In the genomic region with DNA sequence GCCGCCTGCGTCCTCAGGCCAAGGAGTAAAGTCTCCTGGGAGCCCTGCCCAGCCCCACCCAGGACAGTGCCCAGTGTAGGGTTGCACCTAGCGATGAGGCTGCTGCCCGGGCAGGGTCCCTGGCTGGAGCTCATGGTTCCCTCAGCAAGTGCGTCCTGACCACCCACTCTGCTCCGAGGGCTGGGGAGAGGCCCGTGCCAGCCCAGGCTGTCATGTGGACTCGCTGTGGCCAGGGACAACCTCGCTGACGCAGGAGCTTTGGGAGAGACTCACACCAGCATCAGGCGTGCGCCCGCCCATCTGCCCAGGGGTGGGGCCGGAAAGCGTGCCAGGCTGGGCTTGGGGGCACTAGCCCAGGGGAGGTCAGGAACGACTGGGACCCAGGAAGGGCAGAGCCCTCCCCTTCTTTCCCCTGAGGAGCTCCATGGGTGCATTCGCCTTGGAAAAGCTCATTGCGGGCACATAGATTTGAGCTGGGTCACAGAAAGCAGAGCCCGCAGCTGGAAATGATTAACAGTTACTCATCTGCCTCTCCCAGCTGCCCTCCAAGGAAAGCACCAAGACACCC, we compare ENCODE assay signal across 13 cellular contexts. TPM values are rescaled to one million over a fixed set of nuclear protein-coding genes. Genes with fewer than 3 reads are reported as not detected.
DNase-seq lines count a peak whose midpoint lies in the region; ATAC-seq and TF ChIP-seq lines count a peak whose summit lies in the region.
"Had no signal": no experiment of that assay in that cellular context is flagged by ENCODE, and none has a peak within 500 bp of the region (broad histone marks: within the 10 kb centered on the region; RNA-seq: fewer than 3 reads in every experiment).

No MANE protein-coding gene starts in this region.

- no peaks in the 10 kb centered on the region for H3K4me1 ChIP-seq in CD8-positive, alpha-beta T cell (ENCODE audit: insufficient read depth, low read length)

- H3K36me3 ChIP-seq in H7 (replicated peaks; ENCODE audit: control insufficient read depth, insufficient read depth, low read length): no peaks in the 10 kb centered on the region
- H3K36me3 ChIP-seq in CD8-positive, alpha-beta T cell (ENCODE audit: insufficient read depth, low read length): no peaks in the 10 kb centered on the region

- no peak overlapping the region for H3K27ac Mint-ChIP-seq in CD8-positive, alpha-beta T cell
- H3K27ac Mint-ChIP-seq in activated T-cell treated with anti-CD3 and anti-CD28 coated beads, Interleukin-2, amount 50 U/mL, for 24 hours: no peak overlapping the region
- H3K27ac Mint-ChIP-seq: activated B cell treated with CpG ODN at 0.5 μM for 24 hours; activated T-helper 2 cell treated with anti-CD3 and anti-CD28 coated beads, Interferon-gamma antibody, Interleukin-2, Interleukin-4, amounts not matched to agents 10 μg/mL and 5 μg/mL and 100 μg/mL, durations not matched to agents 14 hours and 24 hours and 36 hours had no signal

- no peaks in the 10 kb centered on the region; the same call in 1 of the 2 replicates for H3K27me3 ChIP-seq in H7 (ENCODE audit: control insufficient read depth, insufficient read depth, low read length)
- no peaks in the 10 kb centered on the region for H3K27me3 ChIP-seq in CD8-positive, alpha-beta T cell (ENCODE audit: insufficient read depth, low read length)

- DNase-seq in AG20443 (ENCODE audit: low spot score): peak; percentile 90
- DNase-seq in HT1080 (ENCODE audit: low read depth): peak; percentile 91
- DNase-seq in astrocyte of the spinal cord (ENCODE audit: low read depth, low spot score): peak; percentile 20
- DNase-seq in left lobe of liver (ENCODE audit: low spot score): no peak
- DNase-seq in H7: no peak
- no peak for DNase-seq in CD8-positive, alpha-beta T cell
- DNase-seq in activated T-cell treated with anti-CD3 and anti-CD28 coated beads, Interleukin-2, amount 50 U/mL, for 24 hours: no peak
- DNase-seq: activated B cell treated with CpG ODN at 0.5 μM for 24 hours, naive B cell, NCI-H1930 had no signal

- intact Hi-C loops in CD8-positive, alpha-beta T cell (cut with DNase I, micrococcal nuclease): no loop called here

- POLR2A ChIA-PET in CD8-positive, alpha-beta T cell (lab: Charles Lee): no interaction called here

- peak; percentile 75 for ATAC-seq in left lobe of liver
- no peak for ATAC-seq in CD8-positive, alpha-beta T cell
- ATAC-seq in HG02623 (IDR thresholded peaks at IDR 0.05; ENCODE audit: unreplicated experiment): no peak

- in situ Hi-C loops in astrocyte of the spinal cord (cut with HindIII; ENCODE audit: low sequenced_read_pairs): no loop called here

- H3K9me3 Mint-ChIP-seq in CD8-positive, alpha-beta T cell: no peaks in the 10 kb centered on the region
- H3K9me3 Mint-ChIP-seq in activated T-cell treated with anti-CD3 and anti-CD28 coated beads, Interleukin-2, amount 50 U/mL, for 24 hours: no peaks in the 10 kb centered on the region
- H3K9me3 Mint-ChIP-seq: activated B cell treated with CpG ODN at 0.5 μM for 24 hours; activated T-helper 2 cell treated with anti-CD3 and anti-CD28 coated beads, Interferon-gamma antibody, Interleukin-2, Interleukin-4, amounts not matched to agents 10 μg/mL and 5 μg/mL and 100 μg/mL, durations not matched to agents 14 hours and 24 hours and 36 hours; naive B cell had no signal

- no peak overlapping the region for H3K4me3 Mint-ChIP-seq in CD8-positive, alpha-beta T cell
- H3K4me3 Mint-ChIP-seq in activated T-cell treated with anti-CD3 and anti-CD28 coated beads, Interleukin-2, amount 50 U/mL, for 24 hours: no peak overlapping the region
- H3K4me3 Mint-ChIP-seq: activated B cell treated with CpG ODN at 0.5 μM for 24 hours, naive B cell had no signal

- no peak for TF ChIP-seq CTCF in astrocyte of the spinal cord (IDR thresholded peaks at IDR 0.05; ENCODE audit: low read depth, low read length)
- no peak for TF ChIP-seq CTCF in CD8-positive, alpha-beta T cell (IDR thresholded peaks at IDR 0.05)

- no peaks in the 10 kb centered on the region for H3K9me3 ChIP-seq in CD8-positive, alpha-beta T cell (ENCODE audit: low read length)

- no peaks in the 10 kb centered on the region for H3K36me3 Mint-ChIP-seq in CD8-positive, alpha-beta T cell
- no peaks in the 10 kb centered on the region for H3K36me3 Mint-ChIP-seq in activated T-cell treated with anti-CD3 and anti-CD28 coated beads, Interleukin-2, amount 50 U/mL, for 24 hours (ENCODE audit: low read depth)
- H3K36me3 Mint-ChIP-seq: naive B cell had no signal

- no peak overlapping the region for H3K27ac ChIP-seq in CD8-positive, alpha-beta T cell (ENCODE audit: low read depth, low read length)
- H3K27ac ChIP-seq: coronary artery had no signal

- no peaks in the 10 kb centered on the region for H3K4me1 Mint-ChIP-seq in CD8-positive, alpha-beta T cell (ENCODE audit: low read depth)
- no peaks in the 10 kb centered on the region for H3K4me1 Mint-ChIP-seq in activated T-cell treated with anti-CD3 and anti-CD28 coated beads, Interleukin-2, amount 50 U/mL, for 24 hours (ENCODE audit: low read depth)
- H3K4me1 Mint-ChIP-seq: activated B cell treated with CpG ODN at 0.5 μM for 24 hours had no signal

- H3K27me3 Mint-ChIP-seq in CD8-positive, alpha-beta T cell (ENCODE audit: low read depth): no peaks in the 10 kb centered on the region
- H3K27me3 Mint-ChIP-seq in activated T-cell treated with anti-CD3 and anti-CD28 coated beads, Interleukin-2, amount 50 U/mL, for 24 hours: no peaks in the 10 kb centered on the region
- H3K27me3 Mint-ChIP-seq: activated B cell treated with CpG ODN at 0.5 μM for 24 hours had no signal

- CTCF ChIA-PET in CD8-positive, alpha-beta T cell (lab: Charles Lee): interaction anchor here (0.6 to 1.1 kb wide), 2 partner anchors 67 to 88 kb away, joined by 3 to 5 read pairs; no protein-coding TSS in a partner anchor

- no peak overlapping the region for H3K4me3 ChIP-seq in astrocyte of the spinal cord (ENCODE audit: low read depth, low read length)
- H3K4me3 ChIP-seq in H7 (ENCODE audit: insufficient read depth, low read depth, low read length): no peak overlapping the region
- no peak overlapping the region for H3K4me3 ChIP-seq in CD8-positive, alpha-beta T cell (ENCODE audit: low read depth, low read length)
- H3K4me3 ChIP-seq: coronary artery had no signal

RNA-seq across cellular contexts. Expression of gene DPEP1, which starts 19.7 kb away (rescaled TPM):
- total RNA-seq in HT1080 (2014; rRNA removed; shearing (Covaris generic)): not detected in 2 replicates
- not detected in 2 replicates for polyA plus RNA-seq in HT1080 (2015; cell fraction: cytosol; rRNA removed)
- polyA plus RNA-seq in HT1080 (2015; cell fraction: nucleus; rRNA removed): not detected in 2 replicates
- 0.13 TPM for total RNA-seq in left lobe of liver
- 2.6 and 2.7 TPM in 2 replicates for total RNA-seq in H7 (2014; rRNA removed; shearing (Covaris generic))
- not detected for total RNA-seq in CD8-positive, alpha-beta T cell
- total RNA-seq: activated B cell treated with CpG ODN at 0.5 μM for 24 hours; activated T-helper 2 cell treated with anti-CD3 and anti-CD28 coated beads, Interferon-gamma antibody, Interleukin-2, Interleukin-4, amounts not matched to agents 10 μg/mL and 5 μg/mL and 100 μg/mL, durations not matched to agents 14 hours and 24 hours and 36 hours had no signal

RNA-seq across cellular contexts. Expression of gene CHMP1A, which starts 24.4 kb away (rescaled TPM):
- total RNA-seq in HT1080 (2014; rRNA removed; shearing (Covaris generic)): 107 and 120 TPM in 2 replicates
- 90.1 and 107 TPM in 2 replicates for polyA plus RNA-seq in HT1080 (2015; cell fraction: cytosol; rRNA removed)
- 113 and 135 TPM in 2 replicates for polyA plus RNA-seq in HT1080 (2015; cell fraction: nucleus; rRNA removed)
- total RNA-seq in left lobe of liver: 34.7 TPM
- total RNA-seq in H7 (2014; rRNA removed; shearing (Covaris generic)): 85.2 and 89.7 TPM in 2 replicates
- total RNA-seq in CD8-positive, alpha-beta T cell: 10 to 100 TPM; 82.9 to 90.8 TPM

RNA-seq across cellular contexts. Expression of gene SPATA33, which starts 24.5 kb away (rescaled TPM):
- 5.4 and 5.6 TPM in 2 replicates for total RNA-seq in HT1080 (2014; rRNA removed; shearing (Covaris generic))
- 2.9 and 5.4 TPM in 2 replicates for polyA plus RNA-seq in HT1080 (2015; cell fraction: cytosol; rRNA removed)
- 10.0 and 12.4 TPM in 2 replicates for polyA plus RNA-seq in HT1080 (2015; cell fraction: nucleus; rRNA removed)
- total RNA-seq in left lobe of liver: 5.2 TPM
- total RNA-seq in H7 (2014; rRNA removed; shearing (Covaris generic)): 5.5 and 7.0 TPM in 2 replicates
- 1 to 10 TPM; 4.8 to 5.1 TPM for total RNA-seq in CD8-positive, alpha-beta T cell

RNA-seq across cellular contexts. Expression of gene CDK10, which starts 53.3 kb away (rescaled TPM):
- total RNA-seq in HT1080 (2014; rRNA removed; shearing (Covaris generic)): 39.2 and 44.5 TPM in 2 replicates
- 31.3 and 37.6 TPM in 2 replicates for polyA plus RNA-seq in HT1080 (2015; cell fraction: cytosol; rRNA removed)
- 195 and 232 TPM in 2 replicates for polyA plus RNA-seq in HT1080 (2015; cell fraction: nucleus; rRNA removed)
- total RNA-seq in left lobe of liver: 69.1 TPM
- 36.5 and 45.0 TPM in 2 replicates for total RNA-seq in H7 (2014; rRNA removed; shearing (Covaris generic))
- 10 to 100 TPM; 67.0 to 73.1 TPM for total RNA-seq in CD8-positive, alpha-beta T cell

RNA-seq across cellular contexts. Expression of gene CPNE7, which starts 57.6 kb away (rescaled TPM):
- total RNA-seq in HT1080 (2014; rRNA removed; shearing (Covaris generic)): 0.87 TPM in 1 of 2 replicates, not detected in the other
- polyA plus RNA-seq in HT1080 (2015; cell fraction: cytosol; rRNA removed): 1.1 and 1.6 TPM in 2 replicates
- polyA plus RNA-seq in HT1080 (2015; cell fraction: nucleus; rRNA removed): 36.0 and 36.8 TPM in 2 replicates
- total RNA-seq in left lobe of liver: 0.88 TPM
- 5.9 and 11.8 TPM in 2 replicates for total RNA-seq in H7 (2014; rRNA removed; shearing (Covaris generic))
- 1 to 10 TPM in 1 of 2 experiments, under 1 TPM in 1; 0.72 to 1.8 TPM for total RNA-seq in CD8-positive, alpha-beta T cell

Comparison
In these comparisons a context has a peak if more than half of its experiments do, and no peak if none do; other contexts are left out.
1. DNase-seq: peak in AG20443 (single experiment), HT1080 (single experiment) and astrocyte of the spinal cord (single experiment); none in left lobe of liver (single experiment), H7 (single experiment), CD8-positive, alpha-beta T cell (0 of 7) and activated T-cell treated with anti-CD3 and anti-CD28 coated beads, Interleukin-2, amount 50 U/mL, for 24 hours (single experiment).